Comparison of ENCODE assay signal across 21 cellular contexts in the genomic region with DNA sequence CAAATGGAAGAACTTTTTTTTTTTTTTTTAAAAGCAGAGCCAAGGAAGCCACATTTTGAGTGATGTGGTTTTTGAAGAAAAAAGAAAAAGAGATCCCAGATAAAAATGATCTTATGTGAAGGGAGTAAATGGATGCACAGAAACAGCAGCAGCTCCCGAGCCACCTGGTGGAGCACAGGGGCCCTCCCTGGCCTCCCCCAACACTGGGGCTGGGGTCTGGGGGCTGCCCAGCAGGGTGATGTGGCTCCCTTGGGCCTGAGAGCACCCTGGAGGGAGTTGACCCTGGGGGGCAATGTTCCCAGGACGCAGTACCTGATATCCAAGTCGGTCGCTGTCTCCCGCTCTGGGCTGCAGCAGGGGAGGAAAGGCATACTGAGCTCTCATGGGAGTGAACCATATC. TPM values are rescaled to one million over a fixed set of nuclear protein-coding genes. Genes with fewer than 3 reads are reported as not detected.
DNase-seq lines count a peak whose midpoint lies in the region; ATAC-seq and TF ChIP-seq lines count a peak whose summit lies in the region.
"Had no signal": no experiment of that assay in that cellular context is flagged by ENCODE, and none has a peak within 500 bp of the region (broad histone marks: within the 10 kb centered on the region; RNA-seq: fewer than 3 reads in every experiment).

No MANE protein-coding gene starts in this region.

- H3K4me1 ChIP-seq in left ventricle myocardium inferior (peaks cover 21% of the 10 kb centered on the region), psoas muscle (peaks cover 25% of the 10 kb centered on the region), tibial nerve (no peaks in the 10 kb centered on the region)

- H3K36me3 Mint-ChIP-seq in activated CD4-positive, alpha-beta T cell treated with anti-CD3 and anti-CD28 coated beads, Interleukin-2, amount 10 ng/mL, durations not matched to agents 7 days and 5 days (ENCODE audit: low read depth), result no peaks in the 10 kb centered on the region
- H3K36me3 Mint-ChIP-seq: IgD-negative memory B cell had no signal

- no peak for DNase-seq in activated CD4-positive, alpha-beta T cell treated with anti-CD3 and anti-CD28 coated beads, Interleukin-2, amount 10 ng/mL, durations not matched to agents 7 days and 5 days
- DNase-seq in activated CD4-positive, alpha-beta T cell treated with anti-CD3 and anti-CD28 coated beads for 4 hours, result no peak
- DNase-seq in left ventricle myocardium inferior (no peak), cardiac septum (ENCODE audit: low spot score) (no peak), psoas muscle (peak in 1 of 2 donors; percentile 44), inferior parietal cortex (ENCODE audit: extremely low spot score) (no peak), tibial nerve (ENCODE audit: low spot score in 2 of 2) (no peak)
- DNase-seq: 8988T, Karpas-422, NCI-H1417 treated with DMSO at 0.1 percent for 48 hours, NCI-H1694 treated with DMSO at 0.1 percent for 48 hours, NCI-H2171, NCI-H226, SHP77 treated with DMSO at 0.1 percent for 48 hours had no signal

- H3K27ac Mint-ChIP-seq in activated CD4-positive, alpha-beta T cell treated with anti-CD3 and anti-CD28 coated beads, Interleukin-2, amount 10 ng/mL, durations not matched to agents 7 days and 5 days, result no peak overlapping the region
- H3K27ac Mint-ChIP-seq: CD4-positive, CD25-positive, alpha-beta regulatory T cell; IgD-negative memory B cell had no signal

- no peaks in the 10 kb centered on the region for H3K36me3 ChIP-seq in left ventricle myocardium inferior
- H3K36me3 ChIP-seq in psoas muscle (ENCODE audit: insufficient read depth in 1 of 2, low read depth in 1 of 2), result no peaks in the 10 kb centered on the region
- no peaks in the 10 kb centered on the region for H3K36me3 ChIP-seq in tibial nerve

- POLR2A ChIA-PET in activated CD4-positive, alpha-beta T cell treated with anti-CD3 and anti-CD28 coated beads, Interleukin-2, amount 10 ng/mL, durations not matched to agents 7 days and 5 days (lab: Charles Lee), result interaction anchor here (0.6 kb wide), 1 partner anchor 200 kb away, joined by 6 read pairs; no protein-coding TSS in a partner anchor

- H3K27me3 Mint-ChIP-seq in activated CD4-positive, alpha-beta T cell treated with anti-CD3 and anti-CD28 coated beads, Interleukin-2, amount 10 ng/mL, durations not matched to agents 7 days and 5 days, result peaks cover 35% of the 10 kb centered on the region

- intact Hi-C loops in left ventricle myocardium inferior (cut with micrococcal nuclease), result no loop called here
- intact Hi-C loops in cardiac septum (cut with DNase I), result no loop called here
- intact Hi-C loops in psoas muscle (cut with DNase I), result loop anchor here in 1 of 2 donors (5.0 kb wide), 1 partner anchor 52 kb away; no protein-coding TSS in a partner anchor

- CTCF ChIA-PET in activated CD4-positive, alpha-beta T cell treated with anti-CD3 and anti-CD28 coated beads, Interleukin-2, amount 10 ng/mL, durations not matched to agents 7 days and 5 days (lab: Charles Lee), result no interaction called here

- TF ChIP-seq EP300 in tibial nerve (IDR thresholded peaks at IDR 0.05), result no peak

- H3K4me3 Mint-ChIP-seq in activated CD4-positive, alpha-beta T cell treated with anti-CD3 and anti-CD28 coated beads, Interleukin-2, amount 10 ng/mL, durations not matched to agents 7 days and 5 days, result peak overlapping the region; percentile 9
- H3K4me3 Mint-ChIP-seq: CD4-positive, CD25-positive, alpha-beta regulatory T cell; IgD-negative memory B cell had no signal

- H3K9me3 ChIP-seq in left ventricle myocardium inferior (replicated peaks) (no peaks in the 10 kb centered on the region), psoas muscle (no peaks in the 10 kb centered on the region), tibial nerve (no peaks in the 10 kb centered on the region)

- WGBS in psoas muscle, 3 donors, result 87 to 94% (median 94%) methylated on average over 5 of the region's 5 CpGs
- 82 to 92% methylated on average over 5 of the region's 5 CpGs for WGBS in tibial nerve, 2 donors

- TF ChIP-seq CTCF in left ventricle myocardium inferior (IDR thresholded peaks at IDR 0.05; ENCODE audit: borderline replicate concordance), result no peak
- TF ChIP-seq CTCF in psoas muscle (IDR thresholded peaks at IDR 0.05), result no peak
- no peak for TF ChIP-seq CTCF in tibial nerve (IDR thresholded peaks at IDR 0.05)

- no peak for TF ChIP-seq POLR2A in tibial nerve (IDR thresholded peaks at IDR 0.05)

- H3K27me3 ChIP-seq in left ventricle myocardium inferior (ENCODE audit: low read depth), result peaks cover 25% of the 10 kb centered on the region
- no peaks in the 10 kb centered on the region for H3K27me3 ChIP-seq in psoas muscle (ENCODE audit: insufficient read depth in 3 of 3, low read length in 2 of 3)
- H3K27me3 ChIP-seq in tibial nerve, result peaks cover 0 to 4% of the 10 kb centered on the region in 2 donors

- H3K27ac ChIP-seq in left ventricle myocardium inferior (replicated peaks) (peak overlapping the region; percentile 75), psoas muscle (peak overlapping the region; percentile 89), tibial nerve (no peak overlapping the region)
- H3K27ac ChIP-seq: HL-60, RWPE1 had no signal

- no peaks in the 10 kb centered on the region for H3K9me3 Mint-ChIP-seq in activated CD4-positive, alpha-beta T cell treated with anti-CD3 and anti-CD28 coated beads, Interleukin-2, amount 10 ng/mL, durations not matched to agents 7 days and 5 days

- H3K4me3 ChIP-seq in left ventricle myocardium inferior, result no peak overlapping the region
- no peak overlapping the region for H3K4me3 ChIP-seq in psoas muscle
- H3K4me3 ChIP-seq in tibial nerve, result no peak overlapping the region

- H3K4me1 Mint-ChIP-seq in activated CD4-positive, alpha-beta T cell treated with anti-CD3 and anti-CD28 coated beads, Interleukin-2, amount 10 ng/mL, durations not matched to agents 7 days and 5 days, result peaks cover 34% of the 10 kb centered on the region
- H3K4me1 Mint-ChIP-seq: IgD-negative memory B cell had no signal

- no peak for ATAC-seq in psoas muscle
- ATAC-seq in HG03442 (IDR thresholded peaks at IDR 0.05; ENCODE audit: unreplicated experiment), result no peak
- ATAC-seq: Panc1 had no signal

RNA-seq across cellular contexts. Expression of a gene that starts 26.5 kb away (rescaled TPM):
- 1 to 10 TPM in 1 of 2 experiments, under 1 TPM in 1; 0.64 to 1.2 TPM for total RNA-seq in activated CD4-positive, alpha-beta T cell treated with anti-CD3 and anti-CD28 coated beads, Interleukin-2, amount 10 ng/mL, durations not matched to agents 7 days and 5 days
- 17.5 TPM for total RNA-seq in left ventricle myocardium inferior
- 9.8 TPM for total RNA-seq in cardiac septum
- total RNA-seq in psoas muscle, result 100 to 1,000 TPM in 2 of 4 donors, 10 to 100 TPM in 2; 88.4 to 173 (median 126) TPM
- 10 to 100 TPM; 66.5 to 87.5 (median 86.8) TPM for polyA plus RNA-seq in psoas muscle
- 10 to 100 TPM in 1 of 4 donors, 1 to 10 TPM in 2, under 1 TPM in 1; 0.59 to 19.7 (median 3.5) TPM for total RNA-seq in tibial nerve
- total RNA-seq: CD4-positive, CD25-positive, alpha-beta regulatory T cell had no signal
- polyA plus RNA-seq: BJ; CD4-positive, CD25-positive, alpha-beta regulatory T cell had no signal

Comparison
In these comparisons a context has a peak if more than half of its experiments do, and no peak if none do; other contexts are left out.
1. H3K27ac ChIP-seq: peak in left ventricle myocardium inferior (single experiment) and psoas muscle (single experiment); none in tibial nerve (0 of 4).